ENCODE assay signal across 27 cellular contexts in genomic region chr6:141048451-141048850, GRCh38.
"Had no signal": no experiment of that assay in that cellular context is flagged by ENCODE, and none has a peak within 500 bp of the region (broad histone marks: within the 10 kb centered on the region; RNA-seq: fewer than 3 reads in every experiment).

No MANE protein-coding gene starts in this region.

- H3K9me3 Mint-ChIP-seq: stimulated activated effector memory CD8-positive, alpha-beta T cell treated with anti-CD3 and anti-CD28 coated beads, Interleukin-12 subunit alpha, Interleukin-12 subunit beta, amount 100 ng/mL, for 72 hours; stimulated activated naive B cell treated with anti-CD40 and anti-IgM and Interleukin-4, amounts not matched to agents 10 μg/mL and 1 μg/mL and 100 μg/mL, for 72 hours; stimulated activated naive CD8-positive, alpha-beta T cell treated with anti-CD3 and anti-CD28 coated beads, Interleukin-15, Interleukin-2, amounts not matched to agents 100 ng/mL and 50 ng/mL, for 24 hours had no signal

- H3K36me3 Mint-ChIP-seq: natural killer cell; neural progenitor cell; stimulated activated effector memory CD8-positive, alpha-beta T cell treated with anti-CD3 and anti-CD28 coated beads, Interleukin-12 subunit alpha, Interleukin-12 subunit beta, amount 100 ng/mL, for 72 hours; stimulated activated naive B cell treated with anti-CD40 and anti-IgM and Interleukin-4, amounts not matched to agents 10 μg/mL and 1 μg/mL and 100 μg/mL, for 72 hours; type B pancreatic cell had no signal

- H3K4me1 Mint-ChIP-seq: natural killer cell; nephron; neural progenitor cell; stimulated activated effector memory CD8-positive, alpha-beta T cell treated with anti-CD3 and anti-CD28 coated beads, Interleukin-12 subunit alpha, Interleukin-12 subunit beta, amount 100 ng/mL, for 72 hours; stimulated activated naive B cell treated with anti-CD40 and anti-IgM and Interleukin-4, amounts not matched to agents 10 μg/mL and 1 μg/mL and 100 μg/mL, for 72 hours had no signal

- H3K27me3 Mint-ChIP-seq: progenitor cell of endocrine pancreas; stimulated activated naive B cell treated with anti-CD40 and anti-IgM and Interleukin-4, amounts not matched to agents 10 μg/mL and 1 μg/mL and 100 μg/mL, for 72 hours; stimulated activated naive CD8-positive, alpha-beta T cell treated with anti-CD3 and anti-CD28 coated beads, Interleukin-15, Interleukin-2, amounts not matched to agents 100 ng/mL and 50 ng/mL, for 24 hours; type B pancreatic cell had no signal

- H3K4me3 ChIP-seq: neural progenitor cell, ovary, psoas muscle, right lobe of liver, sigmoid colon, stomach, thoracic aorta, thyroid gland, tibial nerve, upper lobe of right lung, uterus had no signal

- H3K27ac Mint-ChIP-seq: natural killer cell; neural progenitor cell; progenitor cell of endocrine pancreas; stimulated activated effector memory CD8-positive, alpha-beta T cell treated with anti-CD3 and anti-CD28 coated beads, Interleukin-12 subunit alpha, Interleukin-12 subunit beta, amount 100 ng/mL, for 72 hours; stimulated activated naive B cell treated with anti-CD40 and anti-IgM and Interleukin-4, amounts not matched to agents 10 μg/mL and 1 μg/mL and 100 μg/mL, for 72 hours; stimulated activated naive CD8-positive, alpha-beta T cell treated with anti-CD3 and anti-CD28 coated beads, Interleukin-15, Interleukin-2, amounts not matched to agents 100 ng/mL and 50 ng/mL, for 24 hours; type B pancreatic cell had no signal

- H3K4me3 Mint-ChIP-seq: natural killer cell; nephron; neural progenitor cell; stimulated activated effector memory CD8-positive, alpha-beta T cell treated with anti-CD3 and anti-CD28 coated beads, Interleukin-12 subunit alpha, Interleukin-12 subunit beta, amount 100 ng/mL, for 72 hours; stimulated activated naive B cell treated with anti-CD40 and anti-IgM and Interleukin-4, amounts not matched to agents 10 μg/mL and 1 μg/mL and 100 μg/mL, for 72 hours; stimulated activated naive CD8-positive, alpha-beta T cell treated with anti-CD3 and anti-CD28 coated beads, Interleukin-15, Interleukin-2, amounts not matched to agents 100 ng/mL and 50 ng/mL, for 24 hours; type B pancreatic cell had no signal

- DNase-seq: natural killer cell; occipital lobe; ovary; posterior cingulate gyrus; psoas muscle; right cardiac atrium; right lobe of liver; sigmoid colon; small intestine; stimulated activated CD4-positive, alpha-beta T cell treated with anti-CD3 and anti-CD28 coated beads, Interleukin-15, amount 100 ng/mL, for 24 hours; stimulated activated CD4-positive, alpha-beta T cell treated with anti-CD3 and anti-CD28 coated beads, Interleukin-2, amount 100 ng/mL, for 24 hours; stimulated activated CD4-positive, alpha-beta T cell treated with anti-CD3 and anti-CD28 coated beads, Interleukin-2, amount 100 ng/mL, for 48 hours; stimulated activated CD4-positive, alpha-beta T cell treated with anti-CD3 and anti-CD28 coated beads, Interleukin-4, amount 100 ng/mL, for 24 hours; stimulated activated naive B cell treated with anti-CD40 and anti-IgM and Interleukin-4, amounts not matched to agents 10 μg/mL and 1 μg/mL and 100 μg/mL, for 72 hours; stimulated activated naive CD4-positive, alpha-beta T cell treated with Interleukin-2 at 50 U/mL for 16 hours; stomach; thyroid gland; upper lobe of right lung; uterus had no signal

- ATAC-seq: natural killer cell; psoas muscle; right cardiac atrium; right lobe of liver; stimulated activated effector memory CD8-positive, alpha-beta T cell treated with anti-CD3 and anti-CD28 coated beads, Interleukin-12 subunit alpha, Interleukin-12 subunit beta, amount 100 ng/mL, for 72 hours; stimulated activated naive B cell treated with anti-CD40 and anti-IgM and Interleukin-4, amounts not matched to agents 10 μg/mL and 1 μg/mL and 100 μg/mL, for 72 hours; upper lobe of right lung had no signal
